In the genomic region with DNA sequence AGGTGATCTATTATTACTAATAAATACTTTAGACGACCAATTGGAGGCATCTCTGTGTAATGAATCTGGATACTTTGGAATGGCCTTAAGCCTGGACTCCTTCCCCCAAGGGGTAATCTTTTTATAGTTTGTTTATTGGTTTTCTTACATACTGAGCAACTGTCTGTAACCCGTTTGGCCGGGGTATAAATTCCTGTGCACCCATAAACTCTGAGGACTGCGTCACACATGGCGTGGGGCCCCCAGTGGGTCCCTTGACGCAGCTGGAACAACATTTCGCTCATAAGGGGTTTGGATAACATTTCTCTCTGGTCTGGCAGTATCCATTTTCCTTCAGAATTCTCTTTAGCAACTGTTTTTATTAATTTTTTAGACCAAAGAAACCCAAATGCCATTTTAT, we compare ENCODE assay signal across 20 cellular contexts. TPM values are rescaled to one million over a fixed set of nuclear protein-coding genes. Genes with fewer than 3 reads are reported as not detected.
A peak's percentile ranks its signal among the peaks of the same experiment; 100 is the strongest.
DNase-seq lines count a peak whose midpoint lies in the region; ATAC-seq and TF ChIP-seq lines count a peak whose summit lies in the region.
"Had no signal": no experiment of that assay in that cellular context is flagged by ENCODE, and none has a peak within 500 bp of the region (broad histone marks: within the 10 kb centered on the region; RNA-seq: fewer than 3 reads in every experiment).

No MANE protein-coding gene starts in this region.

- H3K79me2 ChIP-seq in hepatocyte (no peaks in the 10 kb centered on the region), SK-N-SH (ENCODE audit: insufficient read depth) (no peaks in the 10 kb centered on the region)

- H3K27ac ChIP-seq in BLaER1 treated with 17β-estradiol and CSF1 and Interleukin-3, amounts not matched to agents 10 nM and 100 nM, result peak overlapping the region in 7 of 11 experiments; percentile 41 to 71 (median 67); a peak in 11 of 22 replicates
- H3K27ac ChIP-seq in hepatocyte (peak overlapping the region; percentile 31), sigmoid colon (peak overlapping the region in 3 of 4 donors; percentile 35 to 62 (median 61)), SK-N-SH (ENCODE audit: low read depth in 2 of 2, low read length in 1 of 2) (no peak overlapping the region), left ventricle myocardium inferior (replicated peaks) (no peak overlapping the region)

- H3K9ac ChIP-seq in BLaER1 treated with 17β-estradiol and CSF1 and Interleukin-3, amounts not matched to agents 10 nM and 100 nM, result peak overlapping the region in 2 of 11 experiments; percentile 19 to 38; a peak in 3 of 22 replicates
- H3K9ac ChIP-seq in SK-N-SH, result no peak overlapping the region

- peaks cover 26 to 46% (median 34%) of the 10 kb centered on the region in 11 experiments for H3K9me3 ChIP-seq in BLaER1 treated with 17β-estradiol and CSF1 and Interleukin-3, amounts not matched to agents 10 nM and 100 nM (replicated peaks in 1 of 11)
- H3K9me3 ChIP-seq in hepatocyte (ENCODE audit: low read depth) (no peaks in the 10 kb centered on the region), sigmoid colon (no peaks in the 10 kb centered on the region), SK-N-SH (no peaks in the 10 kb centered on the region), left ventricle myocardium inferior (replicated peaks) (no peaks in the 10 kb centered on the region)

- CTCF ChIA-PET in SK-N-SH (lab: Yijun Ruan, JAX), result interaction anchor here (1.4 kb wide), 1 partner anchor 61 kb away, joined by 3 read pairs; no protein-coding TSS in a partner anchor

- whole genome bisulfite sequencing in hepatocyte (ENCODE audit: low lambda C conversion rate, missing lambda C conversion rate), result 51% methylated on average over 7 of the region's 7 CpGs
- WGBS in sigmoid colon, 2 donors, result 22 to 57% methylated on average over 7 of the region's 7 CpGs
- 91% methylated on average over 7 of the region's 7 CpGs for WGBS in SK-N-SH (ENCODE audit: low lambda C conversion rate)

- peaks cover 26 to 67% (median 54%) of the 10 kb centered on the region in 11 experiments for H3K36me3 ChIP-seq in BLaER1 treated with 17β-estradiol and CSF1 and Interleukin-3, amounts not matched to agents 10 nM and 100 nM
- no peaks in the 10 kb centered on the region for H3K36me3 ChIP-seq in hepatocyte (replicated peaks; ENCODE audit: insufficient read depth, low read depth)
- no peaks in the 10 kb centered on the region for H3K36me3 ChIP-seq in sigmoid colon
- peaks cover 17 to 31% of the 10 kb centered on the region in 2 experiments for H3K36me3 ChIP-seq in SK-N-SH (replicated peaks in 1 of 2; ENCODE audit: control insufficient read depth in 1 of 2, insufficient read depth in 2 of 2, low read length in 1 of 2)
- peaks cover 7% of the 10 kb centered on the region for H3K36me3 ChIP-seq in left ventricle myocardium inferior

- peak in 2 of 4 donors; percentile 4 to 76 for TF ChIP-seq EP300 in sigmoid colon (IDR thresholded peaks at IDR 0.05)
- no peak for TF ChIP-seq EP300 in SK-N-SH (IDR thresholded peaks at IDR 0.05; ENCODE audit: borderline replicate concordance in 1 of 2, low read depth in 1 of 2, low read length in 1 of 2)

- no peaks in the 10 kb centered on the region for H4K20me1 ChIP-seq in BLaER1 treated with 17β-estradiol and CSF1 and Interleukin-3, amounts not matched to agents 10 nM and 100 nM
- H4K20me1 ChIP-seq in hepatocyte (ENCODE audit: insufficient read depth, poor library complexity, severe bottlenecking), result no peaks in the 10 kb centered on the region
- no peaks in the 10 kb centered on the region for H4K20me1 ChIP-seq in SK-N-SH (ENCODE audit: insufficient read depth)

- no peak for TF ChIP-seq CTCF in hepatocyte (IDR thresholded peaks at IDR 0.05; ENCODE audit: poor library complexity)
- no peak for TF ChIP-seq CTCF in sigmoid colon (IDR thresholded peaks at IDR 0.05)
- TF ChIP-seq CTCF in SK-N-SH (IDR thresholded peaks at IDR 0.05), result no peak
- TF ChIP-seq CTCF in left ventricle myocardium inferior (IDR thresholded peaks at IDR 0.05; ENCODE audit: borderline replicate concordance), result no peak

- no peaks in the 10 kb centered on the region for H3F3A ChIP-seq in SK-N-SH (replicated peaks; ENCODE audit: insufficient read depth)

- H3K4me3 ChIP-seq in BLaER1 treated with 17β-estradiol and CSF1 and Interleukin-3, amounts not matched to agents 10 nM and 100 nM, result no peak overlapping the region
- H3K4me3 ChIP-seq in hepatocyte (no peak overlapping the region), sigmoid colon (no peak overlapping the region), SK-N-SH (ENCODE audit: low read depth in 2 of 2, low read length in 1 of 2) (no peak overlapping the region), left ventricle myocardium inferior (no peak overlapping the region)

- H3K9me2 ChIP-seq in hepatocyte (replicated peaks; ENCODE audit: insufficient read depth) (no peaks in the 10 kb centered on the region), SK-N-SH (no peaks in the 10 kb centered on the region)

- DNase-seq in hepatocyte (ENCODE audit: low spot score) (peak; percentile 42), sigmoid colon (no peak), SK-N-SH (no peak), left ventricle myocardium inferior (no peak)
- DNase-seq: ACHN; AML-193; C1 segment of cervical spinal cord; CD4-positive, CD25-positive, alpha-beta regulatory T cell; CD8-positive, alpha-beta memory T cell; COR-L47; DMS153; DMS79; GF-D8; GOT3; H7; HFFc6; KG1 had no signal

- peak overlapping the region in 8 of 11 experiments; percentile 25 to 78 (median 58); a peak in 12 of 22 replicates for H3K4me2 ChIP-seq in BLaER1 treated with 17β-estradiol and CSF1 and Interleukin-3, amounts not matched to agents 10 nM and 100 nM
- no peak overlapping the region for H3K4me2 ChIP-seq in hepatocyte
- H3K4me2 ChIP-seq in SK-N-SH, result no peak overlapping the region

- H2AFZ ChIP-seq in hepatocyte (no peak overlapping the region), SK-N-SH (ENCODE audit: low read depth) (no peak overlapping the region)

- ATAC-seq in HG03571 (IDR thresholded peaks at IDR 0.05; ENCODE audit: unreplicated experiment), result no peak
- ATAC-seq: HCT116 had no signal

- TF ChIP-seq RAD21 in SK-N-SH (IDR thresholded peaks at IDR 0.05; ENCODE audit: low read length), result no peak

- no peaks in the 10 kb centered on the region for H3K27me3 ChIP-seq in BLaER1 treated with 17β-estradiol and CSF1 and Interleukin-3, amounts not matched to agents 10 nM and 100 nM
- H3K27me3 ChIP-seq in hepatocyte (no peaks in the 10 kb centered on the region), sigmoid colon (no peaks in the 10 kb centered on the region), SK-N-SH (ENCODE audit: insufficient read depth) (no peaks in the 10 kb centered on the region), left ventricle myocardium inferior (ENCODE audit: low read depth) (no peaks in the 10 kb centered on the region)

- intact Hi-C loops in sigmoid colon (cut with DNase I), result loop anchor here (5.0 kb wide), 2 partner anchors 183 to 253 kb away; a partner anchor contains a TSS
- intact Hi-C loops in left ventricle myocardium inferior (cut with micrococcal nuclease), result loop anchor here (10.0 kb wide), 1 partner anchor 256 kb away; no protein-coding TSS in a partner anchor

- POLR2A ChIA-PET in SK-N-SH (lab: Yijun Ruan, JAX), result no interaction called here

- TF ChIP-seq POLR2A in sigmoid colon (IDR thresholded peaks at IDR 0.05), result no peak

- peaks cover 22 to 66% (median 56%) of the 10 kb centered on the region in 10 experiments for H3K4me1 ChIP-seq in BLaER1 treated with 17β-estradiol and CSF1 and Interleukin-3, amounts not matched to agents 10 nM and 100 nM
- H3K4me1 ChIP-seq in hepatocyte (ENCODE audit: insufficient read depth) (no peaks in the 10 kb centered on the region), sigmoid colon (peaks cover 0 to 21% (median 15%) of the 10 kb centered on the region in 4 donors), SK-N-SH (ENCODE audit: control insufficient read depth in 1 of 2, insufficient read depth in 2 of 2, low read depth in 1 of 2, low read length in 1 of 2) (no peaks in the 10 kb centered on the region; a peak in 1 of 4 replicates), left ventricle myocardium inferior (peaks cover 6% of the 10 kb centered on the region)

TF ChIP-seq in SK-N-SH, 30 proteins besides CTCF, POLR2A, EP300 and RAD21 (continues in another document):
- TF ChIP-seq POLR2AphosphoS5 (IDR thresholded peaks at IDR 0.05; ENCODE audit: low read depth, low read length) (no peak), RCOR1 (IDR thresholded peaks at IDR 0.05; ENCODE audit: low read length) (no peak), FOXJ3 (CRISPR knock-in tag; IDR thresholded peaks at IDR 0.05) (no peak)
- TF ChIP-seq, protein P1, sequence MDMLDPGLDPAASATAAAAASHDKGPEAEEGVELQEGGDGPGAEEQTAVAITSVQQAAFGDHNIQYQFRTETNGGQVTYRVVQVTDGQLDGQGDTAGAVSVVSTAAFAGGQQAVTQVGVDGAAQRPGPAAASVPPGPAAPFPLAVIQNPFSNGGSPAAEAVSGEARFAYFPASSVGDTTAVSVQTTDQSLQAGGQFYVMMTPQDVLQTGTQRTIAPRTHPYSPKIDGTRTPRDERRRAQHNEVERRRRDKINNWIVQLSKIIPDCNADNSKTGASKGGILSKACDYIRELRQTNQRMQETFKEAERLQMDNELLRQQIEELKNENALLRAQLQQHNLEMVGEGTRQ (IDR thresholded peaks at IDR 0.05; ENCODE audit: borderline replicate concordance, low read depth, low read length), result no peak
- TF ChIP-seq, protein P2, sequence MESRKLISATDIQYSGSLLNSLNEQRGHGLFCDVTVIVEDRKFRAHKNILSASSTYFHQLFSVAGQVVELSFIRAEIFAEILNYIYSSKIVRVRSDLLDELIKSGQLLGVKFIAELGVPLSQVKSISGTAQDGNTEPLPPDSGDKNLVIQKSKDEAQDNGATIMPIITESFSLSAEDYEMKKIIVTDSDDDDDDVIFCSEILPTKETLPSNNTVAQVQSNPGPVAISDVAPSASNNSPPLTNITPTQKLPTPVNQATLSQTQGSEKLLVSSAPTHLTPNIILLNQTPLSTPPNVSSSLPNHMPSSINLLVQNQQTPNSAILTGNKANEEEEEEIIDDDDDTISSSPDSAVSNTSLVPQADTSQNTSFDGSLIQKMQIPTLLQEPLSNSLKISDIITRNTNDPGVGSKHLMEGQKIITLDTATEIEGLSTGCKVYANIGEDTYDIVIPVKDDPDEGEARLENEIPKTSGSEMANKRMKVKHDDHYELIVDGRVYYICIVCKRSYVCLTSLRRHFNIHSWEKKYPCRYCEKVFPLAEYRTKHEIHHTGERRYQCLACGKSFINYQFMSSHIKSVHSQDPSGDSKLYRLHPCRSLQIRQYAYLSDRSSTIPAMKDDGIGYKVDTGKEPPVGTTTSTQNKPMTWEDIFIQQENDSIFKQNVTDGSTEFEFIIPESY (IDR thresholded peaks at IDR 0.05; ENCODE audit: borderline replicate concordance, low read depth), result no peak

RNA-seq across cellular contexts. Expression of a gene that starts 26.5 kb away (rescaled TPM):
- total RNA-seq in hepatocyte, result 44.2 and 47.6 TPM in 2 replicates
- 39.3 and 44.8 TPM in 2 replicates for polyA plus RNA-seq in hepatocyte
- total RNA-seq in sigmoid colon, result 10 to 100 TPM; 26.0 to 44.9 (median 36.4) TPM
- polyA plus RNA-seq in sigmoid colon, result 10 to 100 TPM; 16.6 to 23.4 (median 23.0) TPM
- 32.2 and 36.0 TPM in 2 replicates for polyA plus RNA-seq in SK-N-SH (2012; rRNA removed)
- polyA plus RNA-seq in SK-N-SH (2012; cell fraction: cytosol; rRNA removed), result 44.4 and 47.9 TPM in 2 replicates
- 15.9 and 19.3 TPM in 2 replicates for polyA plus RNA-seq in SK-N-SH (2012; cell fraction: nucleus; rRNA removed)
- 29.4 TPM for total RNA-seq in left ventricle myocardium inferior

Comparison
In these comparisons a context has a peak if more than half of its experiments do, and no peak if none do; other contexts are left out.
1. H3K27ac ChIP-seq: peak in BLaER1 treated with 17β-estradiol and CSF1 and Interleukin-3, amounts not matched to agents 10 nM and 100 nM (7 of 11), hepatocyte (single experiment) and sigmoid colon (3 of 4); none in SK-N-SH (0 of 2) and left ventricle myocardium inferior (single experiment).
2. H3K4me2 ChIP-seq: peak in BLaER1 treated with 17β-estradiol and CSF1 and Interleukin-3, amounts not matched to agents 10 nM and 100 nM (8 of 11); none in hepatocyte (single experiment) and SK-N-SH (single experiment).